13 cellular contexts compared by ENCODE assay signal in genomic region chr16:595094-595528, GRCh38. TPM values are rescaled to one million over a fixed set of nuclear protein-coding genes. Genes with fewer than 3 reads are reported as not detected.
"Had no signal": no experiment of that assay in that cellular context is flagged by ENCODE, and none has a peak within 500 bp of the region (broad histone marks: within the 10 kb centered on the region; RNA-seq: fewer than 3 reads in every experiment).

No MANE protein-coding gene starts in this region.

- H3K4me3 Mint-ChIP-seq: activated B cell treated with CpG ODN at 0.5 μM for 24 hours; activated CD4-positive, alpha-beta T cell treated with anti-CD3 and anti-CD28 coated beads, Interleukin-2, amount 10 ng/mL, durations not matched to agents 24 days and 14 days; stimulated activated effector memory CD8-positive, alpha-beta T cell treated with anti-CD3 and anti-CD28 coated beads, Interleukin-12 subunit alpha, Interleukin-12 subunit beta, amount 100 ng/mL, for 72 hours; T-helper 1 cell treated with Interleukin-12 subunit alpha and Interleukin-12 subunit beta and Interleukin-4 antibody, amounts not matched to agents 30 μg/mL and 1 μg/mL, for 36 hours had no signal

- H3K9me3 ChIP-seq: ovary, transverse colon had no signal

- H3K27me3 ChIP-seq: ovary, transverse colon had no signal

- ATAC-seq: stimulated activated effector memory CD8-positive, alpha-beta T cell treated with anti-CD3 and anti-CD28 coated beads, Interleukin-12 subunit alpha, Interleukin-12 subunit beta, amount 100 ng/mL, for 72 hours had no signal

- H3K9me3 Mint-ChIP-seq: activated B cell treated with CpG ODN at 0.5 μM for 24 hours; activated CD4-positive, alpha-beta T cell treated with anti-CD3 and anti-CD28 coated beads, Interleukin-2, amount 10 ng/mL, durations not matched to agents 24 days and 14 days; nephron; stimulated activated effector memory CD8-positive, alpha-beta T cell treated with anti-CD3 and anti-CD28 coated beads, Interleukin-12 subunit alpha, Interleukin-12 subunit beta, amount 100 ng/mL, for 72 hours; T-helper 1 cell treated with Interleukin-12 subunit alpha and Interleukin-12 subunit beta and Interleukin-4 antibody, amounts not matched to agents 30 μg/mL and 1 μg/mL, for 36 hours had no signal

- H3K36me3 ChIP-seq: ovary, transverse colon had no signal

- H3K27me3 Mint-ChIP-seq: activated B cell treated with CpG ODN at 0.5 μM for 24 hours; activated CD4-positive, alpha-beta T cell treated with anti-CD3 and anti-CD28 coated beads, Interleukin-2, amount 10 ng/mL, durations not matched to agents 24 days and 14 days had no signal

- H3K4me3 ChIP-seq: ovary, skin epidermis, transverse colon had no signal

- H3K27ac Mint-ChIP-seq: activated B cell treated with CpG ODN at 0.5 μM for 24 hours; activated CD4-positive, alpha-beta T cell treated with anti-CD3 and anti-CD28 coated beads, Interleukin-2, amount 10 ng/mL, durations not matched to agents 24 days and 14 days; nephron had no signal

- DNase-seq: activated B cell treated with CpG ODN at 0.5 μM for 24 hours; activated CD4-positive, alpha-beta T cell treated with anti-CD3 and anti-CD28 coated beads, Interleukin-2, amount 10 ng/mL, durations not matched to agents 24 days and 14 days; activated CD8-positive, alpha-beta memory T cell treated with anti-CD3 and anti-CD28 coated beads for 24 hours; activated naive CD4-positive, alpha-beta T cell treated with Interleukin-2 at 50 U/mL for 16 hours; dermis blood vessel endothelial cell; ovary; retina; transverse colon had no signal

- H3K27ac ChIP-seq: ovary had no signal

RNA-seq across cellular contexts. Expression of gene PRR35, which starts 34.9 kb away (rescaled TPM):
- total RNA-seq: activated B cell treated with CpG ODN at 0.5 μM for 24 hours; activated CD4-positive, alpha-beta T cell treated with anti-CD3 and anti-CD28 coated beads, Interleukin-2, amount 10 ng/mL, durations not matched to agents 24 days and 14 days; dermis blood vessel endothelial cell; ovary; subcutaneous adipose tissue; transverse colon had no signal
- polyA plus RNA-seq: ovary had no signal
